ENCODE assay signal across 18 cellular contexts in the genomic region with DNA sequence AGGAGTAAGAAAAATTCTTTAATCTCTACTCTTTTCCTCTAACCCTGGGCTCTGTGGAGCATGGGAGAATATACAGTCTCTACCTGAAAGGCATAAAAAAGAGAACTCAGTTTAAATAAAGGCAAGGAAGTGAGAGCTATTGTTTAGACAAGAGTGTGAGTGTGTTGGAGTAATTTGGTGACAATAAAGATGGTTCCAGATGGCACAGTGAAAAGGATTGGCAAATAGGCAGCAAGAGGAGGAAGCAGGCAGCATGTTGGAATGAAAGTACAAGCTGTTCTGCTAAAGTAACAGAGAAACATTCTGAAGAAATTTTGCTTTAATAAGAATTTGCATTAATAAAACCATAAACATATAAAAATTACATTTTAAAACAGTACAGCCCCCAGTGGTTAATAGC.
"Had no signal": no experiment of that assay in that cellular context is flagged by ENCODE, and none has a peak within 500 bp of the region (broad histone marks: within the 10 kb centered on the region; RNA-seq: fewer than 3 reads in every experiment).

No MANE protein-coding gene starts in this region.

- H3K4me3 Mint-ChIP-seq: activated naive CD4-positive, alpha-beta T cell treated with anti-CD3 and anti-CD28 coated beads, Interleukin-2, amount 10 ng/mL, durations not matched to agents 7 days and 5 days; dendritic cell treated with granulocyte-macrophage colony-stimulating factor and Interleukin-4, amounts not matched to agents 40 ng/mL and 50 ng/mL, for 4 days; endodermal cell; nephron progenitor cell; T-helper 17 cell; type B pancreatic cell had no signal

- H3K27ac ChIP-seq: foreskin keratinocyte, psoas muscle, spleen had no signal

- H3K4me1 ChIP-seq: body of pancreas, foreskin keratinocyte, psoas muscle had no signal

- H3K36me3 ChIP-seq: spleen had no signal

- DNase-seq: activated CD4-positive, alpha-beta T cell treated with anti-CD3 and anti-CD28 coated beads, Interleukin-2, amount 50 U/mL, for 1 hour; activated CD4-positive, CD25-positive, alpha-beta regulatory T cell; activated naive CD4-positive, alpha-beta T cell treated with anti-CD3 and anti-CD28 coated beads, Interleukin-2, amount 10 ng/mL, durations not matched to agents 7 days and 5 days; body of pancreas; central memory CD4-positive, alpha-beta T cell; endodermal cell; foreskin keratinocyte; head of caudate nucleus; nephron progenitor cell; psoas muscle; spleen; stimulated activated CD4-positive, alpha-beta T cell treated with anti-CD3 and anti-CD28 coated beads, Interleukin-1b, Interleukin-23, amount 100 ng/mL, for 48 hours; stimulated activated naive CD4-positive, alpha-beta T cell; substantia nigra; T-helper 17 cell had no signal

- H3K27me3 ChIP-seq: body of pancreas, foreskin keratinocyte, spleen had no signal

- H3K36me3 Mint-ChIP-seq: activated naive CD4-positive, alpha-beta T cell treated with anti-CD3 and anti-CD28 coated beads, Interleukin-2, amount 10 ng/mL, durations not matched to agents 7 days and 5 days; type B pancreatic cell had no signal

- H3K27ac Mint-ChIP-seq: activated naive CD4-positive, alpha-beta T cell treated with anti-CD3 and anti-CD28 coated beads, Interleukin-2, amount 10 ng/mL, durations not matched to agents 7 days and 5 days; activated T-helper 2 cell treated with anti-CD3 and anti-CD28 coated beads, Interferon-gamma antibody, Interleukin-2, Interleukin-4, amounts not matched to agents 10 μg/mL and 5 μg/mL and 100 μg/mL, durations not matched to agents 14 hours and 24 hours and 36 hours; dendritic cell treated with granulocyte-macrophage colony-stimulating factor and Interleukin-4, amounts not matched to agents 40 ng/mL and 50 ng/mL, for 4 days; endodermal cell; nephron progenitor cell had no signal

- H3K9me3 Mint-ChIP-seq: activated naive CD4-positive, alpha-beta T cell treated with anti-CD3 and anti-CD28 coated beads, Interleukin-2, amount 10 ng/mL, durations not matched to agents 7 days and 5 days; dendritic cell treated with granulocyte-macrophage colony-stimulating factor and Interleukin-4, amounts not matched to agents 40 ng/mL and 50 ng/mL, for 4 days; endodermal cell; type B pancreatic cell had no signal

- H3K4me1 Mint-ChIP-seq: activated naive CD4-positive, alpha-beta T cell treated with anti-CD3 and anti-CD28 coated beads, Interleukin-2, amount 10 ng/mL, durations not matched to agents 7 days and 5 days; endodermal cell had no signal

- H3K9me3 ChIP-seq: body of pancreas, psoas muscle had no signal

- H3K27me3 Mint-ChIP-seq: activated naive CD4-positive, alpha-beta T cell treated with anti-CD3 and anti-CD28 coated beads, Interleukin-2, amount 10 ng/mL, durations not matched to agents 7 days and 5 days; dendritic cell treated with granulocyte-macrophage colony-stimulating factor and Interleukin-4, amounts not matched to agents 40 ng/mL and 50 ng/mL, for 4 days; T-helper 17 cell; type B pancreatic cell had no signal

- H3K4me3 ChIP-seq: body of pancreas, psoas muscle, spleen had no signal
